In genomic region chr2:10480359-10480949, GRCh38 we compare ENCODE assay signal across 26 cellular contexts.
"Had no signal": no experiment of that assay in that cellular context is flagged by ENCODE, and none has a peak within 500 bp of the region (broad histone marks: within the 10 kb centered on the region; RNA-seq: fewer than 3 reads in every experiment).

No MANE protein-coding gene starts in this region.

- H3K4me3 Mint-ChIP-seq: activated naive CD8-positive, alpha-beta T cell; brain; effector memory CD8-positive, alpha-beta T cell; nephron had no signal

- DNase-seq: activated CD4-positive, alpha-beta T cell treated with anti-CD3 and anti-CD28 coated beads for 48 hours; activated CD4-positive, alpha-beta T cell treated with anti-CD3 and anti-CD28 coated beads, Interleukin-2, amount 50 U/mL, for 48 hours; activated CD8-positive, alpha-beta memory T cell treated with anti-CD3 and anti-CD28 coated beads for 24 hours; cortex of kidney; effector memory CD8-positive, alpha-beta T cell; erythroblast; gastrocnemius medialis; glutamatergic neuron; mesendoderm; pancreas; psoas muscle; stimulated activated CD4-positive, alpha-beta T cell treated with anti-CD3 and anti-CD28 coated beads, Interleukin-1b, Interleukin-23, amount 100 ng/mL, for 48 hours; stimulated activated CD4-positive, alpha-beta T cell treated with anti-CD3 and anti-CD28 coated beads, Interleukin-4, amount 100 ng/mL, for 4 hours; stimulated activated CD8-positive, alpha-beta memory T cell treated with anti-CD3 and anti-CD28 coated beads, Interleukin-4, amount 100 ng/mL, for 48 hours; stimulated activated naive CD4-positive, alpha-beta T cell; testis; trophoblast cell had no signal

- H3K36me3 Mint-ChIP-seq: activated naive CD8-positive, alpha-beta T cell; brain had no signal

- H3K27ac ChIP-seq: ascending aorta, cardiac muscle cell, gastrocnemius medialis, left lung, neutrophil, pancreas, psoas muscle, testis had no signal

- H3K9me3 ChIP-seq: ascending aorta, gastrocnemius medialis, left lung, neutrophil, pancreas, psoas muscle, testis had no signal

- H3K27ac Mint-ChIP-seq: activated naive CD8-positive, alpha-beta T cell; activated T-helper 2 cell treated with anti-CD3 and anti-CD28 coated beads, Interferon-gamma antibody, Interleukin-2, Interleukin-4, amounts not matched to agents 10 μg/mL and 5 μg/mL and 100 μg/mL, durations not matched to agents 14 hours and 24 hours and 36 hours; brain had no signal

- H3K27me3 ChIP-seq: ascending aorta, gastrocnemius medialis, left lung, pancreas, testis had no signal

- H3K9me3 Mint-ChIP-seq: activated T-helper 2 cell treated with anti-CD3 and anti-CD28 coated beads, Interferon-gamma antibody, Interleukin-2, Interleukin-4, amounts not matched to agents 10 μg/mL and 5 μg/mL and 100 μg/mL, durations not matched to agents 14 hours and 24 hours and 36 hours; brain; effector memory CD8-positive, alpha-beta T cell; nephron had no signal

- H3K27me3 Mint-ChIP-seq: activated naive CD8-positive, alpha-beta T cell had no signal

- ATAC-seq: activated CD4-positive, CD25-positive, alpha-beta regulatory T cell treated with anti-CD3 and anti-CD28 coated beads, Interleukin-2, amount 50 U/mL, for 24 hours; effector memory CD8-positive, alpha-beta T cell; gastrocnemius medialis; left lung; pancreas; psoas muscle had no signal
